In genomic region chr3:42043116-42043796, GRCh38 we compare ENCODE assay signal across 8 cellular contexts. TPM values are rescaled to one million over a fixed set of nuclear protein-coding genes. Genes with fewer than 3 reads are reported as not detected.
DNase-seq lines count a peak whose midpoint lies in the region; ATAC-seq and TF ChIP-seq lines count a peak whose summit lies in the region.

No MANE protein-coding gene starts in this region.

- peak overlapping the region; percentile 68 for H3K4me3 Mint-ChIP-seq in nephron progenitor cell
- H3K4me3 Mint-ChIP-seq in activated T-helper 1 cell treated with anti-CD3 and anti-CD28 coated beads, Interleukin-12 subunit alpha, Interleukin-12 subunit beta, Interleukin-2, Interleukin-4 antibody, amounts not matched to agents 30 ng/mL and 10 ng/mL and 1 ng/mL, durations not matched to agents 14 hours and 24 hours and 36 hours: no peak overlapping the region

- H3K4me3 ChIP-seq in esophagus (ENCODE audit: low read depth in 1 of 2, low read length in 2 of 2): no peak overlapping the region

- H3K27me3 ChIP-seq in esophagus (ENCODE audit: control insufficient read depth in 1 of 2, insufficient read depth in 2 of 2, low read length in 2 of 2): no peaks in the 10 kb centered on the region

- H3K9me3 ChIP-seq in esophagus (ENCODE audit: control insufficient read depth in 2 of 2, insufficient read depth in 1 of 2, low read depth in 1 of 2, low read length in 1 of 2): no peaks in the 10 kb centered on the region

- intact Hi-C loops in activated T-helper 1 cell treated with anti-CD3 and anti-CD28 coated beads, Interleukin-12 subunit alpha, Interleukin-12 subunit beta, Interleukin-2, Interleukin-4 antibody, amounts not matched to agents 30 ng/mL and 10 ng/mL and 1 ng/mL, durations not matched to agents 14 hours and 24 hours and 36 hours (cut with micrococcal nuclease): no loop called here

- no peaks in the 10 kb centered on the region for H3K36me3 Mint-ChIP-seq in nephron progenitor cell (ENCODE audit: low read depth)
- no peaks in the 10 kb centered on the region for H3K36me3 Mint-ChIP-seq in activated T-helper 1 cell treated with anti-CD3 and anti-CD28 coated beads, Interleukin-12 subunit alpha, Interleukin-12 subunit beta, Interleukin-2, Interleukin-4 antibody, amounts not matched to agents 30 ng/mL and 10 ng/mL and 1 ng/mL, durations not matched to agents 14 hours and 24 hours and 36 hours (ENCODE audit: low read depth)

- ATAC-seq in GM18858 (IDR thresholded peaks at IDR 0.05; ENCODE audit: unreplicated experiment) (no peak), GM19395 (IDR thresholded peaks at IDR 0.05; ENCODE audit: unreplicated experiment) (no peak)

- DNase-seq in D341Med (ENCODE audit: low spot score) (peak; percentile 75), NCI-H345 (lab: John Stamatoyannopoulos, UW) (peak; percentile 53), nephron progenitor cell (peak; percentile 69), T-helper 9 cell (no peak)
- no peak for DNase-seq in activated T-helper 1 cell treated with anti-CD3 and anti-CD28 coated beads, Interleukin-12 subunit alpha, Interleukin-12 subunit beta, Interleukin-2, Interleukin-4 antibody, amounts not matched to agents 30 ng/mL and 10 ng/mL and 1 ng/mL, durations not matched to agents 14 hours and 24 hours and 36 hours (ENCODE audit: low spot score)

- H3K36me3 ChIP-seq in esophagus (ENCODE audit: control insufficient read depth in 2 of 2, insufficient read depth in 2 of 2, low read length in 1 of 2): no peaks in the 10 kb centered on the region

- no peaks in the 10 kb centered on the region for H3K27me3 Mint-ChIP-seq in nephron progenitor cell (ENCODE audit: low read depth, poor library complexity)
- no peaks in the 10 kb centered on the region for H3K27me3 Mint-ChIP-seq in activated T-helper 1 cell treated with anti-CD3 and anti-CD28 coated beads, Interleukin-12 subunit alpha, Interleukin-12 subunit beta, Interleukin-2, Interleukin-4 antibody, amounts not matched to agents 30 ng/mL and 10 ng/mL and 1 ng/mL, durations not matched to agents 14 hours and 24 hours and 36 hours (ENCODE audit: insufficient read depth)

- 42 to 49% methylated on average over 9 of the region's 9 CpGs for WGBS in esophagus, 2 donors

- no peak for TF ChIP-seq CTCF in nephron progenitor cell (IDR thresholded peaks at IDR 0.05)

- H3K4me1 ChIP-seq in esophagus (ENCODE audit: control insufficient read depth in 2 of 2, insufficient read depth in 2 of 2, low read length in 1 of 2): peaks cover 5 to 8% of the 10 kb centered on the region in 2 donors

- H3K27ac Mint-ChIP-seq in nephron progenitor cell: peak overlapping the region; percentile 100
- no peak overlapping the region for H3K27ac Mint-ChIP-seq in activated T-helper 1 cell treated with anti-CD3 and anti-CD28 coated beads, Interleukin-12 subunit alpha, Interleukin-12 subunit beta, Interleukin-2, Interleukin-4 antibody, amounts not matched to agents 30 ng/mL and 10 ng/mL and 1 ng/mL, durations not matched to agents 14 hours and 24 hours and 36 hours

- H3K4me1 Mint-ChIP-seq in nephron progenitor cell: peaks cover 68% of the 10 kb centered on the region
- peaks cover 18% of the 10 kb centered on the region for H3K4me1 Mint-ChIP-seq in activated T-helper 1 cell treated with anti-CD3 and anti-CD28 coated beads, Interleukin-12 subunit alpha, Interleukin-12 subunit beta, Interleukin-2, Interleukin-4 antibody, amounts not matched to agents 30 ng/mL and 10 ng/mL and 1 ng/mL, durations not matched to agents 14 hours and 24 hours and 36 hours (ENCODE audit: low read depth)

- no peaks in the 10 kb centered on the region for H3K9me3 Mint-ChIP-seq in nephron progenitor cell
- no peaks in the 10 kb centered on the region for H3K9me3 Mint-ChIP-seq in activated T-helper 1 cell treated with anti-CD3 and anti-CD28 coated beads, Interleukin-12 subunit alpha, Interleukin-12 subunit beta, Interleukin-2, Interleukin-4 antibody, amounts not matched to agents 30 ng/mL and 10 ng/mL and 1 ng/mL, durations not matched to agents 14 hours and 24 hours and 36 hours

- H3K27ac ChIP-seq in esophagus (ENCODE audit: low read depth in 2 of 2, low read length in 1 of 2): peak overlapping the region; percentile 24 to 52

RNA-seq across cellular contexts. Expression of gene TRAK1, which starts 47.9 kb away (rescaled TPM):
- polyA plus RNA-seq in esophagus: 10 to 100 TPM; 12.2 to 21.4 TPM
- total RNA-seq in activated T-helper 1 cell treated with anti-CD3 and anti-CD28 coated beads, Interleukin-12 subunit alpha, Interleukin-12 subunit beta, Interleukin-2, Interleukin-4 antibody, amounts not matched to agents 30 ng/mL and 10 ng/mL and 1 ng/mL, durations not matched to agents 14 hours and 24 hours and 36 hours: 32.6 and 33.8 TPM in 2 replicates

Comparison
In these comparisons a context has a peak if more than half of its experiments do, and no peak if none do; other contexts are left out.
1. DNase-seq: peak in D341Med (single experiment), NCI-H345 (single experiment) and nephron progenitor cell (single experiment); none in T-helper 9 cell (single experiment) and activated T-helper 1 cell treated with anti-CD3 and anti-CD28 coated beads, Interleukin-12 subunit alpha, Interleukin-12 subunit beta, Interleukin-2, Interleukin-4 antibody, amounts not matched to agents 30 ng/mL and 10 ng/mL and 1 ng/mL, durations not matched to agents 14 hours and 24 hours and 36 hours (single experiment).